In the genomic region with DNA sequence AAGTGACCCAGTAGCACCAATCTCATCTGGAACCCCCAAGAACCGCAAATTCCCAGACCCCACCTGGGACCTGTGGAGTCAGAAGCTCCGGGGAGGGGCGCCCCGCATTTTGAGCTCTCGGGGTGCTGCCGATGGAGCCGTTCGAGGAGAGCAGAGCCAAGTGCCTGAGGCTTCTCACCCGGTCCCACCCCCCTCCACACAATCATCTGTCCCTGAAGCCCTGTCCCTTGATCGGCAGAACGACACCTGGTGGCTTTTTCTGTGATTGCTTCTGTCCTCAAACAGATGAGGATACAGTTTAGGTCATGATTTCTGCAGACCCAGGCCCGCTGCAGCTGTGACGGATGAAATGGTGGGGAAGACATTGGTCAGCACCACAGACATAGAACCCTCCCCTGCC, we compare ENCODE assay signal across 8 cellular contexts.
A peak's percentile ranks its signal among the peaks of the same experiment; 100 is the strongest.
DNase-seq lines count a peak whose midpoint lies in the region; ATAC-seq and TF ChIP-seq lines count a peak whose summit lies in the region.

No MANE protein-coding gene starts in this region.

- ATAC-seq in HG03159 (IDR thresholded peaks at IDR 0.05; ENCODE audit: unreplicated experiment) = no peak
- ATAC-seq in HG02970 (IDR thresholded peaks at IDR 0.05; ENCODE audit: low FRiP score, unreplicated experiment) = no peak

- no peak overlapping the region for H3K4me3 ChIP-seq in fibroblast of pulmonary artery (replicated peaks; ENCODE audit: low read depth, low read length)

- peak; percentile 62 for TF ChIP-seq CTCF in LNCAP (IDR thresholded peaks at IDR 0.05)
- TF ChIP-seq CTCF in fibroblast of pulmonary artery (IDR thresholded peaks at IDR 0.05; ENCODE audit: low read length, missing control alignments) = peak; percentile 25

- DNase-seq in DMS53 (lab: John Stamatoyannopoulos, UW) (peak; percentile 61), fibroblast of pulmonary artery (ENCODE audit: low read depth) (no peak), SKM-1 (lab: John Stamatoyannopoulos, UW; ENCODE audit: unreplicated experiment) (no peak)
- DNase-seq in activated CD4-positive, alpha-beta T cell treated with anti-CD3 and anti-CD28 coated beads for 48 hours = peak; percentile 44
- DNase-seq in stimulated activated CD4-positive, alpha-beta T cell treated with anti-CD3 and anti-CD28 coated beads, Interleukin-4, amount 100 ng/mL, for 24 hours = peak; percentile 57

Comparison
In these comparisons a context has a peak if more than half of its experiments do, and no peak if none do; other contexts are left out.
1. DNase-seq: peak in DMS53 (single experiment), activated CD4-positive, alpha-beta T cell treated with anti-CD3 and anti-CD28 coated beads for 48 hours (single experiment) and stimulated activated CD4-positive, alpha-beta T cell treated with anti-CD3 and anti-CD28 coated beads, Interleukin-4, amount 100 ng/mL, for 24 hours (single experiment); none in fibroblast of pulmonary artery (single experiment) and SKM-1 (single experiment).